Comparison of ENCODE assay signal across 16 cellular contexts in the genomic region with DNA sequence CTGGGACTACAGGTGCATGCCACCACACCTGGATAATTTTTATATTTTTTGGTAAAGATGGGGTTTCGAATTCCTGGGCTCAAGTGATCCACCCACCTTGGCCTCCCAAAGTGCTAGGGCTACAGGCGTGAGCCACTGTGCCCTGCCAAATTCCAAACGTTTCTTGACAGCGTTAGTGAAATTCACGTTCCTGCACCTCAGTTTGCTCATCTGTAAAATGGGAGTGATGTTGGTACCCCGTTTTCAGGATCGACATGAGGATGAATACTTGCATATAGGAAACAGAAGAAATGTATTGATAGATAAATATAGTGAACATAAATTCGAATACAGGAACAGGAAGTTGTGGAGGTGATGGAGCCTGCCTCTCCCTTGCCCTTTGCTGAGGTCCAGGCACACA. TPM values are rescaled to one million over a fixed set of nuclear protein-coding genes. Genes with fewer than 3 reads are reported as not detected.
DNase-seq lines count a peak whose midpoint lies in the region; ATAC-seq, FAIRE-seq and TF ChIP-seq lines count a peak whose summit lies in the region.
"Had no signal": no experiment of that assay in that cellular context is flagged by ENCODE, and none has a peak within 500 bp of the region (broad histone marks: within the 10 kb centered on the region; RNA-seq: fewer than 3 reads in every experiment).

No MANE protein-coding gene starts in this region.

- H3K4me2 ChIP-seq in A549 (peak overlapping the region; percentile 66), OCI-LY3 (ENCODE audit: low read length) (peak overlapping the region; percentile 99)

- H3K4me1 ChIP-seq in A549 (peaks cover 19% of the 10 kb centered on the region; the same call in 2 of the 3 replicates), OCI-LY3 (ENCODE audit: low read length) (peaks cover 13% of the 10 kb centered on the region)
- H3K4me1 ChIP-seq in CD4-positive, CD25-positive, alpha-beta regulatory T cell (ENCODE audit: control insufficient read depth, insufficient read depth, low read length, poor library complexity, severe bottlenecking) = peaks cover 4% of the 10 kb centered on the region

- peak overlapping the region; percentile 97 for H2AFZ ChIP-seq in OCI-LY3 (ENCODE audit: low read depth, low read length)

- peaks cover 0 to 2% (median 0%) of the 10 kb centered on the region in 7 donors for H3K9me3 Mint-ChIP-seq in CD4-positive, CD25-positive, alpha-beta regulatory T cell
- H3K9me3 Mint-ChIP-seq in HFFc6 = no peaks in the 10 kb centered on the region
- H3K9me3 Mint-ChIP-seq: IgD-negative memory B cell had no signal

- peak overlapping the region in 3 of 4 donors; percentile 62 to 86 (median 84) for H3K4me3 Mint-ChIP-seq in CD4-positive, CD25-positive, alpha-beta regulatory T cell
- H3K4me3 Mint-ChIP-seq in HFFc6 = no peak overlapping the region

- ATAC-seq in A549 = no peak
- ATAC-seq in CD4-positive, CD25-positive, alpha-beta regulatory T cell (ENCODE audit: low read depth in 2 of 2) = no peak

- no peak for FAIRE-seq in A549 (lab: Jason Lieb, UNC)
- FAIRE-seq: GM18507, islet of Langerhans had no signal

- peaks cover 39% of the 10 kb centered on the region for H3K27me3 Mint-ChIP-seq in CD4-positive, CD25-positive, alpha-beta regulatory T cell
- peaks cover 4% of the 10 kb centered on the region for H3K27me3 Mint-ChIP-seq in HFFc6 (ENCODE audit: insufficient read depth)

- POLR2A ChIA-PET in A549 (lab: Yijun Ruan, JAX) = no interaction called here

- DNase-seq in A549 (ENCODE audit: low read depth in 1 of 2, low spot score in 1 of 2) (no peak), HFFc6 (no peak)
- no peak for DNase-seq in CD4-positive, CD25-positive, alpha-beta regulatory T cell
- DNase-seq in activated effector memory CD4-positive, alpha-beta T cell treated with Interleukin-2 at 50 U/mL for 16 hours = no peak
- DNase-seq in activated effector memory CD4-positive, alpha-beta T cell treated with anti-CD3 and anti-CD28 coated beads, Interleukin-2, amount 50 U/mL, for 16 hours = no peak
- DNase-seq: DMS153 had no signal

- H3K79me2 ChIP-seq in OCI-LY3 (ENCODE audit: low read length) = no peaks in the 10 kb centered on the region

- H3K9me3 ChIP-seq in A549 (no peaks in the 10 kb centered on the region), OCI-LY3 (ENCODE audit: insufficient read depth, low read length) (no peaks in the 10 kb centered on the region), iPS-18c (ENCODE audit: control insufficient read depth, insufficient read depth, low read length) (no peaks in the 10 kb centered on the region)
- H3K9me3 ChIP-seq in CD4-positive, CD25-positive, alpha-beta regulatory T cell (ENCODE audit: control insufficient read depth in 2 of 2, low read length in 2 of 2) = peaks cover 0 to 1% of the 10 kb centered on the region in 2 experiments
- H3K9me3 ChIP-seq: ascending aorta had no signal

- 36% methylated on average over 8 of the region's 8 CpGs for WGBS in A549 (ENCODE audit: missing lambda C conversion rate)

- TF ChIP-seq CTCF in A549 (IDR thresholded peaks at IDR 0.05) = no peak
- TF ChIP-seq CTCF in OCI-LY3 (IDR thresholded peaks at IDR 0.05; ENCODE audit: low read depth, low read length) = no peak
- TF ChIP-seq CTCF in HFFc6 (IDR thresholded peaks at IDR 0.05) = no peak

- no peaks in the 10 kb centered on the region for H3K36me3 Mint-ChIP-seq in CD4-positive, CD25-positive, alpha-beta regulatory T cell
- no peaks in the 10 kb centered on the region for H3K36me3 Mint-ChIP-seq in HFFc6 (ENCODE audit: low read depth)
- H3K36me3 Mint-ChIP-seq: IgD-negative memory B cell had no signal

- H4K20me1 ChIP-seq in OCI-LY3 (ENCODE audit: insufficient read depth, low read length) = no peaks in the 10 kb centered on the region

- TF ChIP-seq RAD21 in A549 (conservative IDR thresholded peaks at IDR 0.05 in 1 of 2, IDR thresholded peaks at IDR 0.05 in 1 of 2) = no peak

- no peak for TF ChIP-seq EP300 in A549 (IDR thresholded peaks at IDR 0.05)

- H3K27ac ChIP-seq in A549 = no peak overlapping the region; a peak in 2 of 6 replicates
- H3K27ac ChIP-seq in CD4-positive, CD25-positive, alpha-beta regulatory T cell (ENCODE audit: insufficient read depth, low read length, poor library complexity, severe bottlenecking) = no peak overlapping the region
- no peak overlapping the region for H3K27ac ChIP-seq in OCI-LY3 (ENCODE audit: low read length)
- H3K27ac ChIP-seq: ascending aorta had no signal

- no peaks in the 10 kb centered on the region for H3K27me3 ChIP-seq in CD4-positive, CD25-positive, alpha-beta regulatory T cell (ENCODE audit: control insufficient read depth, insufficient read depth, low read length)
- no peaks in the 10 kb centered on the region for H3K27me3 ChIP-seq in OCI-LY3 (ENCODE audit: low read depth, low read length)
- H3K27me3 ChIP-seq: ascending aorta had no signal

- peak overlapping the region; percentile 56 for H3K9ac ChIP-seq in OCI-LY3 (ENCODE audit: low read length)

- H3K36me3 ChIP-seq in CD4-positive, CD25-positive, alpha-beta regulatory T cell (ENCODE audit: control insufficient read depth, insufficient read depth, low read length) = no peaks in the 10 kb centered on the region
- no peaks in the 10 kb centered on the region for H3K36me3 ChIP-seq in OCI-LY3 (replicated peaks; ENCODE audit: low read depth, low read length)
- H3K36me3 ChIP-seq: ascending aorta had no signal

- no peak for TF ChIP-seq POLR2A in A549 (IDR thresholded peaks at IDR 0.05; ENCODE audit: low read length)

- peaks cover 0 to 6% (median under 1%) of the 10 kb centered on the region in 4 donors for H3K4me1 Mint-ChIP-seq in CD4-positive, CD25-positive, alpha-beta regulatory T cell
- peaks cover 18% of the 10 kb centered on the region for H3K4me1 Mint-ChIP-seq in HFFc6 (ENCODE audit: low read depth)

- peak overlapping the region in 1 of 3 donors; percentile 32 for H3K27ac Mint-ChIP-seq in CD4-positive, CD25-positive, alpha-beta regulatory T cell
- no peak overlapping the region for H3K27ac Mint-ChIP-seq in HFFc6
- H3K27ac Mint-ChIP-seq: IgD-negative memory B cell had no signal

- CTCF ChIA-PET in A549 (lab: Yijun Ruan, JAX) = interaction anchor here (0.7 to 5.2 kb wide), 27 partner anchors 8 to 691 kb away, joined by 3 to 39 read pairs (median 5); partner anchors contain the start of gene LTO1

- H3K4me3 ChIP-seq in A549 = no peak overlapping the region
- H3K4me3 ChIP-seq in CD4-positive, CD25-positive, alpha-beta regulatory T cell (ENCODE audit: low read depth, low read length) = no peak overlapping the region
- H3K4me3 ChIP-seq in OCI-LY3 (ENCODE audit: low read length) = peak overlapping the region; percentile 79
- H3K4me3 ChIP-seq in iPS-18c (ENCODE audit: insufficient read depth, low read depth, low read length) = peak overlapping the region; percentile 20; the same call in 1 of the 2 replicates

TF ChIP-seq in A549, 52 proteins besides CTCF, POLR2A, EP300 and RAD21 (continues in another document):
- TF ChIP-seq KDM5A (IDR thresholded peaks at IDR 0.05) (no peak), CBX2 (IDR thresholded peaks at IDR 0.05; ENCODE audit: borderline replicate concordance, low read depth) (no peak), E2F6 (IDR thresholded peaks at IDR 0.05; ENCODE audit: borderline replicate concordance, low read depth) (no peak), EHF (CRISPR knock-in tag; IDR thresholded peaks at IDR 0.05) (no peak), HDAC2 (IDR thresholded peaks at IDR 0.05) (no peak), ZC3H11A (IDR thresholded peaks at IDR 0.05) (no peak), JUNB (IDR thresholded peaks at IDR 0.05) (no peak), TFCP2L1 (CRISPR knock-in tag; IDR thresholded peaks at IDR 0.05) (no peak), HES2 (IDR thresholded peaks at IDR 0.05) (no peak)

RNA-seq across cellular contexts. Expression of gene LTO1, which starts 10.2 kb away (rescaled TPM):
- polyA plus RNA-seq in A549 (2011; rRNA removed) = 20.0 and 25.1 TPM in 2 replicates
- polyA plus RNA-seq in A549 (2012; cell fraction: cytosol; rRNA removed) = 27.7 TPM in 2 replicates
- 31.5 and 54.7 TPM in 2 replicates for polyA plus RNA-seq in A549 (2012; cell fraction: nucleus; rRNA removed)
- 27.0 to 30.3 TPM (median 29.7 TPM) in 3 replicates for polyA plus RNA-seq in A549 (2017; fragmentation: RNase III; extraction: RNeasy Plus Mini Kit Qiagen cat#74134 plus additional on column Dnase treatment)
- polyA minus RNA-seq in A549 (2011; rRNA and poly(A)+ RNA removed) = 11.0 TPM in 2 replicates
- 37.6 TPM for total RNA-seq in CD4-positive, CD25-positive, alpha-beta regulatory T cell
- polyA plus RNA-seq in CD4-positive, CD25-positive, alpha-beta regulatory T cell = 10 to 100 TPM; 15.5 to 23.3 (median 17.6) TPM
- 10 to 100 TPM; 23.2 to 28.5 (median 25.6) TPM for total RNA-seq in HFFc6 (2021; fragmentation: NEBNext Ultra II Directional; extraction: Animal tissue kit (Norgen Biotek cat#: 25700))

RNA-seq across cellular contexts. Expression of gene FGF19, which starts 18.5 kb away (rescaled TPM):
- polyA plus RNA-seq in A549 (2011; rRNA removed) (0.28 and 0.31 TPM in 2 replicates), A549 (2017; fragmentation: RNase III; extraction: RNeasy Plus Mini Kit Qiagen cat#74134 plus additional on column Dnase treatment) (0.05 TPM in 1 of 3 replicates, not detected in the others)
- 0.07 and 0.12 TPM in 2 replicates for polyA plus RNA-seq in A549 (2012; cell fraction: cytosol; rRNA removed)
- polyA plus RNA-seq in A549 (2012; cell fraction: nucleus; rRNA removed) = 0.07 and 0.11 TPM in 2 replicates
- 0.24 TPM in 1 of 2 replicates, not detected in the other for polyA minus RNA-seq in A549 (2011; rRNA and poly(A)+ RNA removed)
- not detected for total RNA-seq in CD4-positive, CD25-positive, alpha-beta regulatory T cell
- polyA plus RNA-seq in CD4-positive, CD25-positive, alpha-beta regulatory T cell = not detected
- total RNA-seq in HFFc6 (2021; fragmentation: NEBNext Ultra II Directional; extraction: Animal tissue kit (Norgen Biotek cat#: 25700)) = not detected
- total RNA-seq: activated CD8-positive, alpha-beta memory T cell treated with anti-CD3 and anti-CD28 coated beads for 36 hours; ascending aorta; dermis microvascular lymphatic vessel endothelial cell; glomerular endothelial cell had no signal
- polyA plus RNA-seq: esophagus, IgD-negative memory B cell had no signal

RNA-seq across cellular contexts. Expression of gene CCND1, which starts 44.4 kb away (rescaled TPM):
- 106 and 136 TPM in 2 replicates for polyA plus RNA-seq in A549 (2011; rRNA removed)
- polyA plus RNA-seq in A549 (2012; cell fraction: cytosol; rRNA removed) = 219 and 249 TPM in 2 replicates
- 343 and 460 TPM in 2 replicates for polyA plus RNA-seq in A549 (2012; cell fraction: nucleus; rRNA removed)
- 125 to 157 TPM (median 131 TPM) in 3 replicates for polyA plus RNA-seq in A549 (2017; fragmentation: RNase III; extraction: RNeasy Plus Mini Kit Qiagen cat#74134 plus additional on column Dnase treatment)
- polyA minus RNA-seq in A549 (2011; rRNA and poly(A)+ RNA removed) = 276 and 347 TPM in 2 replicates
- total RNA-seq in CD4-positive, CD25-positive, alpha-beta regulatory T cell = 3.6 TPM
- under 1 TPM in 2 of 4 donors, not detected in 2; 0.17 to 0.65 TPM for polyA plus RNA-seq in CD4-positive, CD25-positive, alpha-beta regulatory T cell
- total RNA-seq in HFFc6 (2021; fragmentation: NEBNext Ultra II Directional; extraction: Animal tissue kit (Norgen Biotek cat#: 25700)) = 1,000 to 10,000 TPM; 1,259 to 2,084 (median 1,434) TPM

Comparison
In these comparisons a context has a peak if more than half of its experiments do, and no peak if none do; other contexts are left out.
1. H3K4me3 ChIP-seq: peak in OCI-LY3 (single experiment) and iPS-18c (single experiment); none in A549 (single experiment) and CD4-positive, CD25-positive, alpha-beta regulatory T cell (single experiment).
2. RNA of gene CCND1, which starts 44.4 kb away (total RNA-seq): 1,259 to 2,084 TPM in HFFc6; 3.6 TPM in CD4-positive, CD25-positive, alpha-beta regulatory T cell (single experiment); every median in the first group is over 100 times any median in the second.